In genomic region chr4:179151770-179152169, GRCh38 we compare ENCODE assay signal across 20 cellular contexts.
DNase-seq lines count a peak whose midpoint lies in the region; ATAC-seq, FAIRE-seq and TF ChIP-seq lines count a peak whose summit lies in the region.
"Had no signal": no experiment of that assay in that cellular context is flagged by ENCODE, and none has a peak within 500 bp of the region (broad histone marks: within the 10 kb centered on the region; RNA-seq: fewer than 3 reads in every experiment).

No MANE protein-coding gene starts in this region.

- no peaks in the 10 kb centered on the region for H3K9me3 Mint-ChIP-seq in astrocyte (ENCODE audit: unreplicated experiment)

- no peaks in the 10 kb centered on the region for H3K27me3 ChIP-seq in astrocyte (ENCODE audit: insufficient read depth, low read length)
- H3K27me3 ChIP-seq in gastroesophageal sphincter = no peaks in the 10 kb centered on the region
- no peaks in the 10 kb centered on the region for H3K27me3 ChIP-seq in mesendoderm (ENCODE audit: insufficient read depth, low read length, poor library complexity)
- H3K27me3 ChIP-seq in WERI-Rb-1 (ENCODE audit: insufficient read depth, low read depth, severe bottlenecking) = peaks cover 31% of the 10 kb centered on the region
- H3K27me3 ChIP-seq: BE2C had no signal

- H3K4me2 ChIP-seq in astrocyte (ENCODE audit: low read length) (no peak overlapping the region), mesendoderm (ENCODE audit: low read length) (no peak overlapping the region)

- FAIRE-seq in astrocyte (lab: Jason Lieb, UNC) = no peak
- FAIRE-seq: A204.1, GM12878 had no signal

- no peak overlapping the region for H2BK120ac ChIP-seq in mesendoderm (ENCODE audit: low read depth, low read length)

- no peak for TF ChIP-seq EP300 in gastroesophageal sphincter (IDR thresholded peaks at IDR 0.05)

- H3K27ac Mint-ChIP-seq in astrocyte (ENCODE audit: unreplicated experiment) = peak overlapping the region; percentile 23
- H3K27ac Mint-ChIP-seq: CD4-positive, CD25-positive, alpha-beta regulatory T cell; CD8-positive, alpha-beta memory T cell had no signal

- no peak overlapping the region for H2AFZ ChIP-seq in astrocyte (ENCODE audit: low read depth, low read length)

- H3K36me3 Mint-ChIP-seq in astrocyte (ENCODE audit: low read depth, unreplicated experiment) = no peaks in the 10 kb centered on the region
- H3K36me3 Mint-ChIP-seq: CD4-positive, CD25-positive, alpha-beta regulatory T cell; CD8-positive, alpha-beta memory T cell had no signal

- H3K4ac ChIP-seq in mesendoderm (ENCODE audit: low read depth, low read length) = no peak overlapping the region

- 63 to 68% methylated on average over 3 to 6 of the region's 6 CpGs for WGBS in gastroesophageal sphincter (ENCODE audit: low coverage in 1 of 2), 2 donors
- no CpG with 5 or more reads among the region's 6 CpGs for WGBS in mesendoderm (ENCODE audit: extremely low coverage, insufficient coverage, low lambda C conversion rate)

- H3K27ac ChIP-seq in astrocyte (ENCODE audit: low read depth, low read length) = no peak overlapping the region
- no peak overlapping the region for H3K27ac ChIP-seq in gastroesophageal sphincter
- H3K27ac ChIP-seq in mesendoderm (ENCODE audit: low read depth, low read length) = no peak overlapping the region
- no peak overlapping the region for H3K27ac ChIP-seq in WERI-Rb-1
- H3K27ac ChIP-seq: HL-60 had no signal

- DNase-seq in astrocyte (ENCODE audit: low read depth) (no peak), mesendoderm (peak; percentile 83), T1000 (lab: John Stamatoyannopoulos, UW) (no peak), WERI-Rb-1 (no peak)
- no peak for DNase-seq in NK-92 treated with Interleukin-12 subunit alpha and Interleukin-12 subunit beta, amount 100 ng/mL, for 24 hours (lab: John Stamatoyannopoulos, UW)
- DNase-seq: ACHN; BE2C; C1 segment of cervical spinal cord; CD4-positive, CD25-positive, alpha-beta regulatory T cell; CD8-positive, alpha-beta memory T cell; COR-L47; DMS 273 treated with DMSO at 0.1 percent for 48 hours; DMS53; DND-41; EL had no signal

- no peak overlapping the region for H3K18ac ChIP-seq in mesendoderm (ENCODE audit: low read length)

- TF ChIP-seq CTCF in astrocyte (IDR thresholded peaks at IDR 0.05; ENCODE audit: insufficient read depth, low read depth, low read length) (no peak), gastroesophageal sphincter (IDR thresholded peaks at IDR 0.05) (no peak), WERI-Rb-1 (IDR thresholded peaks at IDR 0.05; ENCODE audit: low read depth, low read length) (no peak)

- no peaks in the 10 kb centered on the region for H3K79me1 ChIP-seq in mesendoderm (ENCODE audit: low read length)

- H2BK15ac ChIP-seq in mesendoderm (replicated peaks; ENCODE audit: low read depth) = no peak overlapping the region

- H4K20me1 ChIP-seq in astrocyte (ENCODE audit: insufficient read depth, low read length) = no peaks in the 10 kb centered on the region

- H3K9me3 ChIP-seq in astrocyte (ENCODE audit: insufficient read depth, low read depth, low read length) (no peaks in the 10 kb centered on the region), gastroesophageal sphincter (no peaks in the 10 kb centered on the region), WERI-Rb-1 (ENCODE audit: severe bottlenecking) (no peaks in the 10 kb centered on the region)
- H3K9me3 ChIP-seq: BE2C, HAP-1 had no signal

- H2AK5ac ChIP-seq in mesendoderm (ENCODE audit: low read length) = no peak overlapping the region

- no peak overlapping the region for H3K4me3 ChIP-seq in astrocyte (ENCODE audit: insufficient read depth, low read depth, low read length)
- H3K4me3 ChIP-seq in gastroesophageal sphincter = no peak overlapping the region
- H3K4me3 ChIP-seq in mesendoderm (ENCODE audit: low read length) = no peak overlapping the region
- no peak overlapping the region for H3K4me3 ChIP-seq in WERI-Rb-1 (ENCODE audit: low read depth, low read length)
- H3K4me3 ChIP-seq: GM12878, HAP-1 had no signal

- no peak overlapping the region for H3K23ac ChIP-seq in mesendoderm (ENCODE audit: low read length)

- H3K27me3 Mint-ChIP-seq in astrocyte (ENCODE audit: low read depth, unreplicated experiment) = no peaks in the 10 kb centered on the region
- H3K27me3 Mint-ChIP-seq: CD4-positive, CD25-positive, alpha-beta regulatory T cell; CD8-positive, alpha-beta memory T cell had no signal

- H3K79me2 ChIP-seq in astrocyte (ENCODE audit: insufficient read depth, low read length) (no peaks in the 10 kb centered on the region), mesendoderm (ENCODE audit: control insufficient read depth, insufficient read depth, low read length) (no peaks in the 10 kb centered on the region)

- no peak for TF ChIP-seq POLR2A in gastroesophageal sphincter (IDR thresholded peaks at IDR 0.05)

- H4K5ac ChIP-seq in mesendoderm (ENCODE audit: low read length) = no peak overlapping the region

- ATAC-seq in gastroesophageal sphincter = peak; percentile 28
- ATAC-seq: GM12878 had no signal

- H3K4me1 Mint-ChIP-seq in astrocyte (ENCODE audit: low read depth, unreplicated experiment) = no peaks in the 10 kb centered on the region
- H3K4me1 Mint-ChIP-seq: CD4-positive, CD25-positive, alpha-beta regulatory T cell; CD8-positive, alpha-beta memory T cell had no signal

- no peak overlapping the region for H3K9ac ChIP-seq in astrocyte (ENCODE audit: low read length)
- H3K9ac ChIP-seq in mesendoderm (ENCODE audit: low read length) = no peak overlapping the region

- no peak overlapping the region for H4K8ac ChIP-seq in mesendoderm (ENCODE audit: low read depth, low read length)

- H3K4me1 ChIP-seq in astrocyte (ENCODE audit: insufficient read depth, low read length) (no peaks in the 10 kb centered on the region), gastroesophageal sphincter (no peaks in the 10 kb centered on the region), mesendoderm (ENCODE audit: control insufficient read depth, low read depth, low read length) (no peaks in the 10 kb centered on the region)
- H3K4me1 ChIP-seq: BE2C had no signal

- no peaks in the 10 kb centered on the region for H3K36me3 ChIP-seq in astrocyte (ENCODE audit: insufficient read depth, low read length)
- H3K36me3 ChIP-seq in gastroesophageal sphincter = no peaks in the 10 kb centered on the region
- H3K36me3 ChIP-seq in mesendoderm (ENCODE audit: control insufficient read depth, insufficient read depth, low read length) = no peaks in the 10 kb centered on the region
- H3K36me3 ChIP-seq in WERI-Rb-1 = no peaks in the 10 kb centered on the region
- H3K36me3 ChIP-seq: BE2C, HAP-1 had no signal

- no peak overlapping the region for H3K4me3 Mint-ChIP-seq in astrocyte (ENCODE audit: unreplicated experiment)
- H3K4me3 Mint-ChIP-seq: CD4-positive, CD25-positive, alpha-beta regulatory T cell; CD8-positive, alpha-beta memory T cell had no signal

- H2BK5ac ChIP-seq in mesendoderm (ENCODE audit: low read length) = no peak overlapping the region

- no peak overlapping the region for H3K56ac ChIP-seq in mesendoderm (ENCODE audit: low read length)
